ENCODE assay signal across 1 cellular context in the genomic region with DNA sequence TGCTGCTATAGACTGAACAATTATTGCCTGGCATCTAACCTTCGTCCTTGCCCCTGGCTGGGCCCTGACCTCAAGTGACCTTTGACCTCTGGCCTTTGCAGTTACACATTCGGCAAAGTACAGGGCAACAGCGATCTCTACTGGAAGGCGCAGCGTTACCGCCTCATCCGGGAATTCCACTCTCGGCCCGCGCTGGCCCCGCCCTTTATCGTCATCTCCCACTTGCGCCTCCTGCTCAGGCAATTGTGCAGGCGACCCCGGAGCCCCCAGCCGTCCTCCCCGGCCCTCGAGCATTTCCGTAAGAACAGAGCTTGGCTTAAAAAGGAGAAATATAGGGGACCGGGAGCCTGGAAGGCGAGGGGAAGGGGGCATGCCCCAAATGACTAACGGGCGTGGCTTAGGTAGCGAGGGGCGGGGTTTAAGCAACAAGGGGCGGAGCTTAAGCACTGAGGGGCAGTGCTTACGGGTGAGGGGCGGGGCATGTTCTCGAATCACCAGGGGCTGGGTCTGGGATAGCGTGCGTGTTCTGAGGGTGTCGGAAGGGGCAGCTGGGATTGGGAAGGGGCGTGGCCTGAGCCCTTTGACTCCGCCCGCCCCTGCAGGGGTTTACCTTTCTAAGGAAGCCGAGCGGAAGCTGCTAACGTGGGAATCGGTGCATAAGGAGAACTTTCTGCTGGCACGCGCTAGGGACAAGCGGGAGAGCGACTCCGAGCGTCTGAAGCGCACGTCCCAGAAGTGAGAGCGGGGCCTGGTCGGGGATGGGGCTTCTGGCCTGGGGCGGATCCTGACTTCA.
TF ChIP-seq lines count a peak whose summit lies in the region.

No MANE protein-coding gene starts in this region.

TF ChIP-seq in H1, 55 proteins besides CTCF, POLR2A, EP300 and RAD21:
- TF ChIP-seq HDAC2 (IDR thresholded peaks at IDR 0.05; ENCODE audit: borderline replicate concordance in 1 of 2, low read depth in 2 of 2, low read length in 2 of 2) (no peak), CTBP2 (IDR thresholded peaks at IDR 0.05; ENCODE audit: borderline replicate concordance, insufficient read depth, insufficient read length, low read length) (no peak), TEAD4 (IDR thresholded peaks at IDR 0.05; ENCODE audit: low read depth, low read length) (peak; percentile 68), CREB1 (IDR thresholded peaks at IDR 0.05) (peak; percentile 67), SRF (IDR thresholded peaks at IDR 0.05; ENCODE audit: low read depth, low read length) (no peak), RXRA (IDR thresholded peaks at IDR 0.05; ENCODE audit: insufficient read depth, low read depth, low read length) (peak; percentile 99), HDAC6 (IDR thresholded peaks at IDR 0.05; ENCODE audit: low read depth, low read length) (no peak), NANOG (IDR thresholded peaks at IDR 0.05; ENCODE audit: insufficient read depth, low read depth, low read length, poor library complexity, severe bottlenecking) (no peak), TCF12 (IDR thresholded peaks at IDR 0.05; ENCODE audit: low read depth, low read length) (0 out of 2 replicates have a peak, but pooled peaks have one; percentile 14), TAF7 (optimal IDR thresholded peaks at IDR 0.05; ENCODE audit: borderline replicate concordance, low read depth, low read length) (no peak), SIX5 (IDR thresholded peaks at IDR 0.05; ENCODE audit: low read depth, low read length) (no peak), CBX8 (IDR thresholded peaks at IDR 0.05; ENCODE audit: borderline replicate concordance, low read depth, low read length) (no peak), POLR2AphosphoS5 (IDR thresholded peaks at IDR 0.05; ENCODE audit: low read depth, low read length) (peak; percentile 40; the same call in 1 of the 2 replicates), E2F6 (IDR thresholded peaks at IDR 0.05) (peak; percentile 98), ZNF274 (IDR thresholded peaks at IDR 0.05; ENCODE audit: borderline replicate concordance, extremely low read depth, low read length) (no peak), CHD2 (IDR thresholded peaks at IDR 0.05; ENCODE audit: low read length) (peak; percentile 75; the same call in 1 of the 2 replicates), PHF8 (conservative IDR thresholded peaks at IDR 0.05; ENCODE audit: low read depth, low read length) (0 out of 2 replicates have a peak, but pooled peaks have one; percentile 25), SIN3A (conservative IDR thresholded peaks at IDR 0.05 in 1 of 2, IDR thresholded peaks at IDR 0.05 in 1 of 2; ENCODE audit: low read depth in 1 of 2, low read length in 2 of 2) (no peak; a peak in 1 of 4 replicates), SP1 (IDR thresholded peaks at IDR 0.05; ENCODE audit: low read depth, low read length) (peak; percentile 58; the same call in 1 of the 2 replicates), SUZ12 (IDR thresholded peaks at IDR 0.05; ENCODE audit: low read length) (no peak), EZH2 (IDR thresholded peaks at IDR 0.05; ENCODE audit: low read depth, low read length, severe bottlenecking) (no peak), MAFK (IDR thresholded peaks at IDR 0.05; ENCODE audit: low read depth, low read length) (no peak), ASH2L (IDR thresholded peaks at IDR 0.05; ENCODE audit: low read length) (no peak), USF2 (IDR thresholded peaks at IDR 0.05; ENCODE audit: low read length) (no peak), NRF1 (IDR thresholded peaks at IDR 0.05; ENCODE audit: low read depth, low read length) (no peak), KDM4A (IDR thresholded peaks at IDR 0.05; ENCODE audit: low read depth, low read length, severe bottlenecking) (peak; percentile 53), MAX (IDR thresholded peaks at IDR 0.05) (peak; percentile 95), TBP (IDR thresholded peaks at IDR 0.05; ENCODE audit: low read depth, low read length) (no peak), SP4 (IDR thresholded peaks at IDR 0.05; ENCODE audit: low read length) (peak; percentile 91), CEBPB (IDR thresholded peaks at IDR 0.05; ENCODE audit: low read depth, low read length) (no peak), TAF1 (IDR thresholded peaks at IDR 0.05; ENCODE audit: low read depth, low read length) (peak; percentile 61; the same call in 1 of the 2 replicates)
